ENCODE assay signal across 16 cellular contexts in the genomic region with DNA sequence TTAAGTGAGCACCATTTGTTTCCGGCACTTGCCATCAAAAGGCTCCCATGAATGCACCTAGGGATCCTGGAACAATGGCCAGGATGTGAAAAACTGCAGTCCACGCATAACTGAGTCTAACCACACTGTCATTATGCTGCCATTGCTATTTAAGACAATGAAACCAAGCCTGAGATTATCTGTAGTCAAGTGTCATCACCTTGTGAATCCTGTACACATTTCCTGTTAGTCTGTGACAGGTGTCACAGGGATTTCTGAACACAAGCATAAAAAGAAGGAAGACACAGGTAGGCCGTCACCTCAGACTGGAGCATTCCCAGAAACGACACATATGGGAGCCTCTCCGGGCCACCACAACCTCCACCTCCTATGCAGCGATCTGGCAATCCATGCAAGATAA.
DNase-seq lines count a peak whose midpoint lies in the region; ATAC-seq lines count a peak whose summit lies in the region.
"Had no signal": no experiment of that assay in that cellular context is flagged by ENCODE, and none has a peak within 500 bp of the region (broad histone marks: within the 10 kb centered on the region; RNA-seq: fewer than 3 reads in every experiment).

No MANE protein-coding gene starts in this region.

- H3K36me3 Mint-ChIP-seq in activated CD4-positive, alpha-beta T cell treated with anti-CD3 and anti-CD28 coated beads for 36 hours (ENCODE audit: low read depth) = peaks cover 61% of the 10 kb centered on the region
- H3K36me3 Mint-ChIP-seq in activated CD4-positive, alpha-beta T cell treated with anti-CD3 and anti-CD28 coated beads, Interleukin-2, amount 10 ng/mL, durations not matched to agents 24 days and 14 days (ENCODE audit: low read depth) = peaks cover 44% of the 10 kb centered on the region
- peaks cover 8% of the 10 kb centered on the region for H3K36me3 Mint-ChIP-seq in stimulated activated naive CD8-positive, alpha-beta T cell treated with anti-CD3 and anti-CD28 coated beads, Interleukin-15, Interleukin-2, amounts not matched to agents 100 ng/mL and 50 ng/mL, for 24 hours (ENCODE audit: low read depth)
- H3K36me3 Mint-ChIP-seq in naive thymus-derived CD4-positive, alpha-beta T cell = peaks cover 18 to 59% (median 36%) of the 10 kb centered on the region in 5 donors

- no peaks in the 10 kb centered on the region for H3K9me3 ChIP-seq in naive thymus-derived CD4-positive, alpha-beta T cell (ENCODE audit: control insufficient read depth in 2 of 3, low read length in 3 of 3)
- H3K9me3 ChIP-seq: BE2C had no signal

- intact Hi-C loops in activated CD4-positive, alpha-beta T cell treated with anti-CD3 and anti-CD28 coated beads for 36 hours (cut with DNase I, micrococcal nuclease) = loop anchor here in 1 of 2 experiments (2.0 kb wide), 1 partner anchor 24 kb away; no protein-coding TSS in a partner anchor
- intact Hi-C loops in activated CD4-positive, alpha-beta T cell treated with anti-CD3 and anti-CD28 coated beads, Interleukin-2, amount 10 ng/mL, durations not matched to agents 24 days and 14 days (cut with micrococcal nuclease) = no loop called here
- intact Hi-C loops in naive thymus-derived CD4-positive, alpha-beta T cell (cut with micrococcal nuclease) = no loop called here

- peaks cover 10 to 82% (median 35%) of the 10 kb centered on the region in 3 experiments for H3K36me3 ChIP-seq in naive thymus-derived CD4-positive, alpha-beta T cell (ENCODE audit: control insufficient read depth in 2 of 3, insufficient read depth in 3 of 3, low read length in 3 of 3)
- H3K36me3 ChIP-seq: BE2C had no signal

- peaks cover 0 to 87% of the 10 kb centered on the region in 2 donors for H3K4me1 ChIP-seq in naive thymus-derived CD4-positive, alpha-beta T cell (ENCODE audit: control insufficient read depth in 2 of 2, insufficient read depth in 2 of 2, low read length in 2 of 2)
- H3K4me1 ChIP-seq: BE2C had no signal

- H3K27me3 Mint-ChIP-seq in activated CD4-positive, alpha-beta T cell treated with anti-CD3 and anti-CD28 coated beads for 36 hours = no peaks in the 10 kb centered on the region
- H3K27me3 Mint-ChIP-seq in activated CD4-positive, alpha-beta T cell treated with anti-CD3 and anti-CD28 coated beads, Interleukin-2, amount 10 ng/mL, durations not matched to agents 24 days and 14 days = no peaks in the 10 kb centered on the region
- no peaks in the 10 kb centered on the region for H3K27me3 Mint-ChIP-seq in stimulated activated naive CD8-positive, alpha-beta T cell treated with anti-CD3 and anti-CD28 coated beads, Interleukin-15, Interleukin-2, amounts not matched to agents 100 ng/mL and 50 ng/mL, for 24 hours
- H3K27me3 Mint-ChIP-seq in stimulated activated naive CD8-positive, alpha-beta T cell treated with anti-CD3 and anti-CD28 coated beads, Interleukin-15, amount 100 ng/mL, for 72 hours = no peaks in the 10 kb centered on the region
- no peaks in the 10 kb centered on the region for H3K27me3 Mint-ChIP-seq in naive thymus-derived CD4-positive, alpha-beta T cell

- POLR2A ChIA-PET in activated CD4-positive, alpha-beta T cell treated with anti-CD3 and anti-CD28 coated beads for 36 hours (lab: Charles Lee) = no interaction called here
- POLR2A ChIA-PET in naive thymus-derived CD4-positive, alpha-beta T cell (lab: Charles Lee) = interaction anchor here (0.6 to 5.7 kb wide), 9 partner anchors 9 to 117 kb away, joined by 3 to 55 read pairs (median 4); no protein-coding TSS in a partner anchor

- no peaks in the 10 kb centered on the region for H3K27me3 ChIP-seq in naive thymus-derived CD4-positive, alpha-beta T cell (ENCODE audit: control insufficient read depth in 2 of 2, insufficient read depth in 2 of 2, low read length in 2 of 2)

- H3K4me3 ChIP-seq in naive thymus-derived CD4-positive, alpha-beta T cell (ENCODE audit: low read length) = no peak overlapping the region
- H3K4me3 ChIP-seq: GM12878 had no signal

- H3K27ac Mint-ChIP-seq in activated CD4-positive, alpha-beta T cell treated with anti-CD3 and anti-CD28 coated beads for 36 hours = peak overlapping the region; percentile 17
- H3K27ac Mint-ChIP-seq in activated CD4-positive, alpha-beta T cell treated with anti-CD3 and anti-CD28 coated beads, Interleukin-2, amount 10 ng/mL, durations not matched to agents 24 days and 14 days = no peak overlapping the region
- peak overlapping the region; percentile 61 for H3K27ac Mint-ChIP-seq in stimulated activated naive CD8-positive, alpha-beta T cell treated with anti-CD3 and anti-CD28 coated beads, Interleukin-15, Interleukin-2, amounts not matched to agents 100 ng/mL and 50 ng/mL, for 24 hours
- peak overlapping the region in 1 of 2 donors; percentile 61 for H3K27ac Mint-ChIP-seq in stimulated activated naive CD8-positive, alpha-beta T cell treated with anti-CD3 and anti-CD28 coated beads, Interleukin-15, amount 100 ng/mL, for 72 hours
- peak overlapping the region in 8 of 9 donors; percentile 83 to 99 (median 94) for H3K27ac Mint-ChIP-seq in naive thymus-derived CD4-positive, alpha-beta T cell

- no peak overlapping the region for H3K4me3 Mint-ChIP-seq in activated CD4-positive, alpha-beta T cell treated with anti-CD3 and anti-CD28 coated beads for 36 hours
- no peak overlapping the region for H3K4me3 Mint-ChIP-seq in activated CD4-positive, alpha-beta T cell treated with anti-CD3 and anti-CD28 coated beads, Interleukin-2, amount 10 ng/mL, durations not matched to agents 24 days and 14 days
- no peak overlapping the region for H3K4me3 Mint-ChIP-seq in stimulated activated naive CD8-positive, alpha-beta T cell treated with anti-CD3 and anti-CD28 coated beads, Interleukin-15, Interleukin-2, amounts not matched to agents 100 ng/mL and 50 ng/mL, for 24 hours
- no peak overlapping the region for H3K4me3 Mint-ChIP-seq in stimulated activated naive CD8-positive, alpha-beta T cell treated with anti-CD3 and anti-CD28 coated beads, Interleukin-15, amount 100 ng/mL, for 72 hours
- peak overlapping the region in 5 of 10 donors; percentile 9 to 84 (median 33) for H3K4me3 Mint-ChIP-seq in naive thymus-derived CD4-positive, alpha-beta T cell

- no peak for DNase-seq in activated CD4-positive, alpha-beta T cell treated with anti-CD3 and anti-CD28 coated beads for 36 hours
- no peak for DNase-seq in activated CD4-positive, alpha-beta T cell treated with anti-CD3 and anti-CD28 coated beads, Interleukin-2, amount 10 ng/mL, durations not matched to agents 24 days and 14 days
- no peak for DNase-seq in stimulated activated naive CD8-positive, alpha-beta T cell treated with anti-CD3 and anti-CD28 coated beads, Interleukin-15, amount 100 ng/mL, for 72 hours
- no peak for DNase-seq in naive thymus-derived CD4-positive, alpha-beta T cell
- no peak for DNase-seq in DMS153 treated with DMSO at 0.1 percent for 48 hours (lab: John Stamatoyannopoulos, UW; ENCODE audit: unreplicated experiment)
- DNase-seq in AG08395 (ENCODE audit: low spot score) = no peak
- DNase-seq: BE2C, DND-41, GOT3, NCI-H187, NCI-H526 treated with DMSO at 0.1 percent for 48 hours, SHP77 had no signal

- H3K27ac ChIP-seq in naive thymus-derived CD4-positive, alpha-beta T cell (ENCODE audit: low read depth, low read length) = peak overlapping the region; percentile 66
- H3K27ac ChIP-seq: 22Rv1 had no signal

- ATAC-seq in activated CD4-positive, alpha-beta T cell treated with anti-CD3 and anti-CD28 coated beads for 36 hours = no peak
- ATAC-seq in stimulated activated naive CD8-positive, alpha-beta T cell treated with anti-CD3 and anti-CD28 coated beads, Interleukin-15, amount 100 ng/mL, for 72 hours = no peak
- ATAC-seq in naive thymus-derived CD4-positive, alpha-beta T cell = no peak
- ATAC-seq in esophagus mucosa = no peak
- ATAC-seq: GM12878 had no signal

- H3K9me3 Mint-ChIP-seq in activated CD4-positive, alpha-beta T cell treated with anti-CD3 and anti-CD28 coated beads for 36 hours (ENCODE audit: low read depth) = no peaks in the 10 kb centered on the region
- H3K9me3 Mint-ChIP-seq in activated CD4-positive, alpha-beta T cell treated with anti-CD3 and anti-CD28 coated beads, Interleukin-2, amount 10 ng/mL, durations not matched to agents 24 days and 14 days = no peaks in the 10 kb centered on the region
- no peaks in the 10 kb centered on the region for H3K9me3 Mint-ChIP-seq in stimulated activated naive CD8-positive, alpha-beta T cell treated with anti-CD3 and anti-CD28 coated beads, Interleukin-15, Interleukin-2, amounts not matched to agents 100 ng/mL and 50 ng/mL, for 24 hours
- no peaks in the 10 kb centered on the region for H3K9me3 Mint-ChIP-seq in stimulated activated naive CD8-positive, alpha-beta T cell treated with anti-CD3 and anti-CD28 coated beads, Interleukin-15, amount 100 ng/mL, for 72 hours
- peaks cover 0 to 14% (median 0%) of the 10 kb centered on the region in 11 donors for H3K9me3 Mint-ChIP-seq in naive thymus-derived CD4-positive, alpha-beta T cell

- CTCF ChIA-PET in activated CD4-positive, alpha-beta T cell treated with anti-CD3 and anti-CD28 coated beads for 36 hours (lab: Charles Lee) = interaction anchor here (0.9 to 2.8 kb wide), 3 partner anchors 8 to 26 kb away, joined by 4 to 10 read pairs (median 5); no protein-coding TSS in a partner anchor
- CTCF ChIA-PET in naive thymus-derived CD4-positive, alpha-beta T cell (lab: Charles Lee) = interaction anchor here (1.0 kb wide), 1 partner anchor 71 kb away, joined by 3 read pairs; no protein-coding TSS in a partner anchor

- H3K4me1 Mint-ChIP-seq in activated CD4-positive, alpha-beta T cell treated with anti-CD3 and anti-CD28 coated beads for 36 hours = peaks cover 94% of the 10 kb centered on the region
- H3K4me1 Mint-ChIP-seq in activated CD4-positive, alpha-beta T cell treated with anti-CD3 and anti-CD28 coated beads, Interleukin-2, amount 10 ng/mL, durations not matched to agents 24 days and 14 days = peaks cover 44% of the 10 kb centered on the region
- peaks cover 80% of the 10 kb centered on the region for H3K4me1 Mint-ChIP-seq in stimulated activated naive CD8-positive, alpha-beta T cell treated with anti-CD3 and anti-CD28 coated beads, Interleukin-15, Interleukin-2, amounts not matched to agents 100 ng/mL and 50 ng/mL, for 24 hours (ENCODE audit: low read depth)
- peaks cover 96% of the 10 kb centered on the region for H3K4me1 Mint-ChIP-seq in stimulated activated naive CD8-positive, alpha-beta T cell treated with anti-CD3 and anti-CD28 coated beads, Interleukin-15, amount 100 ng/mL, for 72 hours
- peaks cover 41 to 100% (median 93%) of the 10 kb centered on the region in 7 donors for H3K4me1 Mint-ChIP-seq in naive thymus-derived CD4-positive, alpha-beta T cell
